ENCODE assay signal across 28 cellular contexts in the genomic region with DNA sequence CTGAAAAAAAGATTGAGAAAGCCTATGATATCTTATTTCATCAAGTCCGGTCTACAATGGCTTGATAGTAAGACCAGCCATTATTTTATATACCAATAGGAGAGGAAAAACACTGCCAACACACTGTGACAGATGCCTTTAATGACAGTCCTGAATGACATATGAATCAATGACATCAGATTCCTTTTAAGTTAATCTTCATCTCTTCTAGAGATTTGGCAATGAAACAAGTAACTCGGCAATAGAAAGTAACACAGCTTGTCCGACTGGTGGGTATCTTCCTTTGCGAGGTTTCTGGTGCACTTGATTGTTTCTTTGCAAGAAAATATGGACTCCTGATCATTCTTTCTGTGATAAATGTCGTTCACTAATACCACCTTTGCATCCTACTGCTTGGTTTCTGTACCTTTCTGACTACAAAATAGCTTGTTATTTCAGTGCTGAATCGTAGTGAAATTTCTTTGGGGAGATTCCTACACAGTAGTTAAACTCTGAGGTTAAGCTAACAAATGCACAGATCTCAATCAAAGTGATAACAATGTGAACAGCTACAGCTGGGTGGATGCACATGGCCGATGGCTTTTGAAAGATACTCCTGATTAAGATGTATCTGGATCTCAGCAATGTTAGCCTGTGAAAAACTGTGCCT.
"Had no signal": no experiment of that assay in that cellular context is flagged by ENCODE, and none has a peak within 500 bp of the region (broad histone marks: within the 10 kb centered on the region; RNA-seq: fewer than 3 reads in every experiment).

No MANE protein-coding gene starts in this region.

- H3K4me1 Mint-ChIP-seq: activated B cell treated with CpG ODN at 0.5 μM for 24 hours, T-cell had no signal

- H3K27me3 Mint-ChIP-seq: activated B cell treated with CpG ODN at 0.5 μM for 24 hours; activated CD4-positive, alpha-beta memory T cell treated with anti-CD3 and anti-CD28 coated beads for 36 hours; activated CD4-positive, alpha-beta T cell treated with anti-CD3 and anti-CD28 coated beads, Interleukin-2, amount 10 ng/mL, durations not matched to agents 7 days and 5 days; activated naive CD8-positive, alpha-beta T cell treated with anti-CD3 and anti-CD28 coated beads, Interleukin-2, amount 10 ng/mL, durations not matched to agents 7 days and 5 days; T-cell had no signal

- H3K4me3 Mint-ChIP-seq: activated B cell treated with CpG ODN at 0.5 μM for 24 hours; activated CD4-positive, alpha-beta memory T cell treated with anti-CD3 and anti-CD28 coated beads for 36 hours; activated CD4-positive, alpha-beta T cell treated with anti-CD3 and anti-CD28 coated beads, Interleukin-2, amount 10 ng/mL, durations not matched to agents 7 days and 5 days; activated naive CD8-positive, alpha-beta T cell treated with anti-CD3 and anti-CD28 coated beads, Interleukin-2, amount 10 ng/mL, durations not matched to agents 7 days and 5 days; T-cell had no signal

- H3K27ac Mint-ChIP-seq: activated B cell treated with CpG ODN at 0.5 μM for 24 hours; activated CD4-positive, alpha-beta memory T cell treated with anti-CD3 and anti-CD28 coated beads for 36 hours; activated CD4-positive, alpha-beta T cell treated with anti-CD3 and anti-CD28 coated beads, Interleukin-2, amount 10 ng/mL, durations not matched to agents 7 days and 5 days; activated naive CD8-positive, alpha-beta T cell treated with anti-CD3 and anti-CD28 coated beads, Interleukin-2, amount 10 ng/mL, durations not matched to agents 7 days and 5 days; T-cell had no signal

- H3K9me3 ChIP-seq: adrenal gland, breast epithelium, SJSA1 had no signal

- H3K27ac ChIP-seq: adrenal gland, body of pancreas, breast epithelium, KMS-11, SJSA1, VCaP had no signal

- H3K4me3 ChIP-seq: adrenal gland, body of pancreas, breast epithelium, SJSA1 had no signal

- ATAC-seq: body of pancreas, Panc1, SK-N-SH treated with all-trans-retinoic acid at 6 μM for 48 hours, T-cell had no signal

- H3K36me3 ChIP-seq: adrenal gland, breast epithelium, SJSA1 had no signal

- H3K27me3 ChIP-seq: adrenal gland, body of pancreas, breast epithelium, SJSA1 had no signal

- DNase-seq: activated B cell treated with CpG ODN at 0.5 μM for 24 hours; activated CD4-positive, alpha-beta memory T cell treated with anti-CD3 and anti-CD28 coated beads for 36 hours; activated CD4-positive, alpha-beta T cell treated with anti-CD3 and anti-CD28 coated beads, Interleukin-2, amount 10 ng/mL, durations not matched to agents 7 days and 5 days; activated CD4-positive, CD25-positive, alpha-beta regulatory T cell treated with anti-CD3 and anti-CD28 coated beads, Interleukin-2, amount 50 U/mL, for 72 hours; activated effector memory CD4-positive, alpha-beta T cell treated with anti-CD3 and anti-CD28 coated beads, Interleukin-2, amount 50 U/mL, for 16 hours; activated naive CD4-positive, alpha-beta T cell; activated naive CD4-positive, alpha-beta T cell treated with anti-CD3 and anti-CD28 coated beads, Interleukin-2, amount 50 U/mL, for 16 hours; activated naive CD8-positive, alpha-beta T cell treated with anti-CD3 and anti-CD28 coated beads, Interleukin-2, amount 10 ng/mL, durations not matched to agents 7 days and 5 days; activated T-cell treated with anti-CD3 and anti-CD28 coated beads, Interleukin-2, amount 50 U/mL, for 1 hour; adrenal gland; body of pancreas; MM.1S; MV-4-11; NCI-H1092; NCI-H1436 treated with DMSO at 0.1 percent for 48 hours; NCI-H1694 treated with DMSO at 0.1 percent for 48 hours; NCI-H2029; NCI-H345; NCI-H524 treated with DMSO at 0.1 percent for 48 hours; SHP77 treated with DMSO at 0.1 percent for 48 hours; T-cell; T-helper 9 cell had no signal

- H3K4me1 ChIP-seq: body of pancreas, breast epithelium had no signal
